Comparison of ENCODE assay signal across 27 cellular contexts in the genomic region with DNA sequence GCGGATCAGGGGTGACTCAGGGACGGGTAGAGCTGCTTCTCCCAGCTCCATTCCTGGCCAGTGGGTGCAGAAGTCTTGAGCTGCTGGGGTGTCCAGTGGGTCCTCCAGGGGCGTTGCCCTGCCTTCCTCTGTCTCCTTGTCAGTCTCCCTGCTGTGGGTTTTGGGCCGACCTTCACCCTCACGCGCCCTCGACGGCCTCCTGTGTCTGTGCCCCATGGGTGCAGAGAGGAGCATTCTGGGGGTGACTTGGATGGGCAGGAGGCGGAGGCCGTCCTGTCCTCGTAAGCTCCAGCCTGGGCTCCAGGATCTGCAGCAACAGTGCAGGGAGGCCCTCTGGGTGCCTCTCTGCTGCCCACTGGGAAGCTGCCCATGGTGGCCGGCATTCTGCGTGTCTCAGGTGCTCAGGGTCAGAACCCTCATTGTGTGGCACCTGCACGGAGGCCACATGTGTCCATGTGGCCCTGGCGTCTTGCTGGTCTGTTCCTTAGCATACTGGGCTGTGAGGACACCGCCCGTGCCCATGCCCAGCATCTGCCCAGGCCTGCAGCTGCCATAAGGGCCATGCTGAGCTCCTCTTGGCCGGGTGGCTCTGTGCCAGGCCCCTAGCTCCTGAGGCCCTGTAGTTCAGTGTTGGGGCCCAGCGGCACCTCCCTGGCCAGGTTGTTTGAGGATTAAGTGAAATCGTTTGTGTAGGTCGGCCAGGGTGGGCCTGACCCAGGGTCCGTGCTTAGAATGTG. TPM values are rescaled to one million over a fixed set of nuclear protein-coding genes. Genes with fewer than 3 reads are reported as not detected.
DNase-seq lines count a peak whose midpoint lies in the region; ATAC-seq and TF ChIP-seq lines count a peak whose summit lies in the region.
"Had no signal": no experiment of that assay in that cellular context is flagged by ENCODE, and none has a peak within 500 bp of the region (broad histone marks: within the 10 kb centered on the region; RNA-seq: fewer than 3 reads in every experiment).

No MANE protein-coding gene starts in this region.

- peaks cover 99% of the 10 kb centered on the region for H3K36me3 Mint-ChIP-seq in stimulated activated effector memory CD8-positive, alpha-beta T cell treated with anti-CD3 and anti-CD28 coated beads, Interleukin-12 subunit alpha, Interleukin-12 subunit beta, amount 100 ng/mL, for 72 hours
- H3K36me3 Mint-ChIP-seq: natural killer cell treated with Interleukin-12 subunit alpha and Interleukin-12 subunit beta and Interleukin-15 and Interleukin-18, amount 100 ng/mL, for 72 hours had no signal

- intact Hi-C loops in spleen (cut with DNase I; ENCODE audit: low total_unique reads), result no loop called here

- ATAC-seq in stimulated activated effector memory CD8-positive, alpha-beta T cell treated with anti-CD3 and anti-CD28 coated beads, Interleukin-12 subunit alpha, Interleukin-12 subunit beta, amount 100 ng/mL, for 72 hours, result no peak
- ATAC-seq: activated CD8-positive, alpha-beta memory T cell treated with anti-CD3 and anti-CD28 coated beads, Interleukin-2, amount 10 ng/mL, durations not matched to agents 7 days and 5 days; natural killer cell treated with Interleukin-12 subunit alpha and Interleukin-12 subunit beta and Interleukin-15 and Interleukin-18, amount 100 ng/mL, for 72 hours; Panc1; right lobe of liver had no signal

- H3K27me3 ChIP-seq in muscle layer of colon (ENCODE audit: control insufficient read depth in 1 of 2, insufficient read depth in 2 of 2, low read length in 2 of 2), result no peaks in the 10 kb centered on the region
- H3K27me3 ChIP-seq in suprapubic skin, result no peaks in the 10 kb centered on the region
- H3K27me3 ChIP-seq in spleen (replicated peaks in 1 of 7), result no peaks in the 10 kb centered on the region
- H3K27me3 ChIP-seq: breast epithelium, colonic mucosa, right lobe of liver had no signal

- H3K27ac ChIP-seq in cingulate gyrus (ENCODE audit: low read depth, low read length) (peak overlapping the region; percentile 60), muscle layer of colon (ENCODE audit: low read depth, low read length) (peak overlapping the region; percentile 57), suprapubic skin (no peak overlapping the region), spleen (no peak overlapping the region)
- H3K27ac ChIP-seq: 22Rv1, breast epithelium, colonic mucosa, parathyroid adenoma, right lobe of liver had no signal

- no peak overlapping the region for H3K9ac ChIP-seq in muscle layer of colon (ENCODE audit: low read length)
- H3K9ac ChIP-seq: parathyroid adenoma had no signal

- peak; percentile 28 for DNase-seq in DMS 273 (lab: John Stamatoyannopoulos, UW; ENCODE audit: unreplicated experiment)
- DNase-seq in DMS 273 treated with DMSO at 0.1 percent for 48 hours (lab: John Stamatoyannopoulos, UW), result no peak
- no peak for DNase-seq in stimulated activated effector memory CD8-positive, alpha-beta T cell treated with anti-CD3 and anti-CD28 coated beads, Interleukin-12 subunit alpha, Interleukin-12 subunit beta, amount 100 ng/mL, for 72 hours (ENCODE audit: low spot score in 2 of 2)
- DNase-seq in suprapubic skin (ENCODE audit: low spot score in 2 of 2), result no peak
- no peak for DNase-seq in activated naive CD4-positive, alpha-beta T cell treated with Interleukin-2 at 50 U/mL for 16 hours
- no peak for DNase-seq in spleen
- DNase-seq: activated CD4-positive, alpha-beta T cell treated with anti-CD3 and anti-CD28 coated beads, Interleukin-2, amount 10 ng/mL, durations not matched to agents 7 days and 5 days; activated CD8-positive, alpha-beta memory T cell treated with anti-CD3 and anti-CD28 coated beads, Interleukin-2, amount 10 ng/mL, durations not matched to agents 7 days and 5 days; activated T-cell treated with anti-CD3 and anti-CD28 coated beads, Interleukin-2, amount 50 U/mL, for 48 hours; CD4-positive, CD25-positive, alpha-beta regulatory T cell; colonic mucosa; immature natural killer cell; NCI-H1092 treated with DMSO at 0.1 percent for 48 hours; NCI-H1930; NCI-H524 treated with DMSO at 0.1 percent for 48 hours; right lobe of liver; SIG-M5; stimulated activated CD4-positive, alpha-beta T cell treated with anti-CD3 and anti-CD28 coated beads, Interleukin-4, amount 100 ng/mL, for 4 hours; stimulated activated naive CD4-positive, alpha-beta T cell treated with Interleukin-2 at 50 U/mL for 16 hours; T-helper 9 cell had no signal

- H3K4me3 Mint-ChIP-seq in stimulated activated effector memory CD8-positive, alpha-beta T cell treated with anti-CD3 and anti-CD28 coated beads, Interleukin-12 subunit alpha, Interleukin-12 subunit beta, amount 100 ng/mL, for 72 hours, result no peak overlapping the region
- H3K4me3 Mint-ChIP-seq: activated CD4-positive, alpha-beta T cell treated with anti-CD3 and anti-CD28 coated beads, Interleukin-2, amount 10 ng/mL, durations not matched to agents 7 days and 5 days; activated CD8-positive, alpha-beta memory T cell treated with anti-CD3 and anti-CD28 coated beads, Interleukin-2, amount 10 ng/mL, durations not matched to agents 7 days and 5 days; CD4-positive, CD25-positive, alpha-beta regulatory T cell; immature natural killer cell; natural killer cell treated with Interleukin-12 subunit alpha and Interleukin-12 subunit beta and Interleukin-15 and Interleukin-18, amount 100 ng/mL, for 72 hours had no signal

- TF ChIP-seq CTCF in suprapubic skin (IDR thresholded peaks at IDR 0.05) (no peak), spleen (IDR thresholded peaks at IDR 0.05 in 8 of 11, conservative IDR thresholded peaks at IDR 0.05 in 3 of 11) (no peak)

- H3K9me3 ChIP-seq in muscle layer of colon (ENCODE audit: low read length) (no peaks in the 10 kb centered on the region), suprapubic skin (no peaks in the 10 kb centered on the region), spleen (no peaks in the 10 kb centered on the region)
- H3K9me3 ChIP-seq: breast epithelium, colonic mucosa, right lobe of liver had no signal

- H3K4me3 ChIP-seq in muscle layer of colon (ENCODE audit: low read depth in 1 of 2, low read length in 2 of 2), result no peak overlapping the region
- H3K4me3 ChIP-seq in suprapubic skin, result no peak overlapping the region
- H3K4me3 ChIP-seq in spleen, result no peak overlapping the region
- H3K4me3 ChIP-seq: breast epithelium, colonic mucosa, right lobe of liver had no signal

- H3K4me1 Mint-ChIP-seq in stimulated activated effector memory CD8-positive, alpha-beta T cell treated with anti-CD3 and anti-CD28 coated beads, Interleukin-12 subunit alpha, Interleukin-12 subunit beta, amount 100 ng/mL, for 72 hours, result peaks cover 70% of the 10 kb centered on the region

- no peaks in the 10 kb centered on the region for H3K9me3 Mint-ChIP-seq in stimulated activated effector memory CD8-positive, alpha-beta T cell treated with anti-CD3 and anti-CD28 coated beads, Interleukin-12 subunit alpha, Interleukin-12 subunit beta, amount 100 ng/mL, for 72 hours
- H3K9me3 Mint-ChIP-seq: activated CD4-positive, alpha-beta T cell treated with anti-CD3 and anti-CD28 coated beads, Interleukin-2, amount 10 ng/mL, durations not matched to agents 7 days and 5 days; CD4-positive, CD25-positive, alpha-beta regulatory T cell; immature natural killer cell; natural killer cell treated with Interleukin-12 subunit alpha and Interleukin-12 subunit beta and Interleukin-15 and Interleukin-18, amount 100 ng/mL, for 72 hours had no signal

- peak overlapping the region; percentile 52 for H3K27ac Mint-ChIP-seq in stimulated activated effector memory CD8-positive, alpha-beta T cell treated with anti-CD3 and anti-CD28 coated beads, Interleukin-12 subunit alpha, Interleukin-12 subunit beta, amount 100 ng/mL, for 72 hours
- H3K27ac Mint-ChIP-seq: activated CD4-positive, alpha-beta T cell treated with anti-CD3 and anti-CD28 coated beads, Interleukin-2, amount 10 ng/mL, durations not matched to agents 7 days and 5 days; activated CD8-positive, alpha-beta memory T cell treated with anti-CD3 and anti-CD28 coated beads, Interleukin-2, amount 10 ng/mL, durations not matched to agents 7 days and 5 days had no signal

- no peak for TF ChIP-seq POLR2A in suprapubic skin (IDR thresholded peaks at IDR 0.05)
- no peak for TF ChIP-seq POLR2A in spleen (IDR thresholded peaks at IDR 0.05)

- H3K4me1 ChIP-seq in muscle layer of colon (ENCODE audit: insufficient read depth, low read length) (peaks cover 36% of the 10 kb centered on the region), suprapubic skin (peaks cover 33% of the 10 kb centered on the region), spleen (peaks cover 2 to 84% (median 33%) of the 10 kb centered on the region in 6 donors)
- H3K4me1 ChIP-seq: colonic mucosa, parathyroid adenoma, right lobe of liver had no signal

- TF ChIP-seq EP300 in suprapubic skin (IDR thresholded peaks at IDR 0.05), result no peak

- 86% methylated on average over 12 of the region's 22 CpGs for WGBS in suprapubic skin
- WGBS in spleen, 5 donors, result 93 to 96% (median 94%) methylated on average over 12 to 22 of the region's 22 CpGs

- peaks cover 13% of the 10 kb centered on the region for H3K36me3 ChIP-seq in muscle layer of colon (ENCODE audit: insufficient read depth, low read length)
- peaks cover 28% of the 10 kb centered on the region for H3K36me3 ChIP-seq in suprapubic skin
- H3K36me3 ChIP-seq in spleen, result peaks cover 0 to 79% (median 33%) of the 10 kb centered on the region in 6 donors
- H3K36me3 ChIP-seq: breast epithelium, colonic mucosa had no signal

RNA-seq across cellular contexts. Expression of gene DOT1L, which starts 17.3 kb away (rescaled TPM):
- 10 to 100 TPM; 21.6 to 36.8 (median 25.7) TPM for total RNA-seq in suprapubic skin
- total RNA-seq in spleen, result 10 to 100 TPM; 19.5 to 53.2 (median 36.4) TPM
- 10 to 100 TPM in 1 of 3 donors, 1 to 10 TPM in 2; 3.9 to 20.8 (median 7.5) TPM for polyA plus RNA-seq in spleen

RNA-seq across cellular contexts. Expression of gene AP3D1, which starts 29.7 kb away (rescaled TPM):
- total RNA-seq in suprapubic skin (10 to 100 TPM; 65.4 to 99.4 (median 85.4) TPM), spleen (100 to 1,000 TPM in 4 of 7 donors, 10 to 100 TPM in 3; 89.3 to 112 (median 100) TPM)
- 10 to 100 TPM; 32.8 to 80.1 (median 43.2) TPM for polyA plus RNA-seq in spleen

RNA-seq across cellular contexts. Expression of gene PLEKHJ1, which starts 55.1 kb away (rescaled TPM):
- total RNA-seq in suprapubic skin, result 10 to 100 TPM; 36.1 to 78.0 (median 62.9) TPM
- 10 to 100 TPM; 37.7 to 66.6 (median 45.6) TPM for total RNA-seq in spleen
- 100 to 1,000 TPM in 1 of 3 donors, 10 to 100 TPM in 2; 78.5 to 117 (median 91.8) TPM for polyA plus RNA-seq in spleen

RNA-seq across cellular contexts. Expression of gene SF3A2, which starts 55.6 kb away (rescaled TPM):
- 100 to 1,000 TPM in 1 of 4 donors, 10 to 100 TPM in 3; 48.0 to 103 (median 64.8) TPM for total RNA-seq in suprapubic skin
- 10 to 100 TPM; 28.5 to 79.7 (median 66.6) TPM for total RNA-seq in spleen
- polyA plus RNA-seq in spleen, result 10 to 100 TPM; 35.1 to 50.4 (median 37.7) TPM

Comparison
In these comparisons a context has a peak if more than half of its experiments do, and no peak if none do; other contexts are left out.
1. H3K27ac ChIP-seq: peak in cingulate gyrus (single experiment) and muscle layer of colon (single experiment); none in suprapubic skin (single experiment) and spleen (0 of 8).